ENCODE assay signal across 32 cellular contexts in the genomic region with DNA sequence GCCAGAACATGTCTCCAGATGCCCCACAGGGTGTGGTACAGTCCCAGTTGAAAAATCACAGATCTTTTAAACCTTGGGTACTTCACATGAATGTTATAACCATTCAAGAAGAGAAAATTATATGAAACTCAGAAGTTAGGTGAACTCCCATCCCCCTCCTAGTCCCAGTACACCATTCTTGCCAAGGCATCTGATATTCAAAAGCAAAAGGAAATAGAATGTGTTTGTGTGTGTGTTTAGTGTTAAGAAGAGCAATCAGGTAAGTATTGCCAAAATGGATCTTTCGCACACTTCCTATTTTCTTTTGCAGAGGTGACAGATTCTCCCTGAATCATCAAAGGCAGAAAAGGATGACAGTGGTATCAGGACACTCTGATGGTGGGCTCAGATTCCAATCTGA. TPM values are rescaled to one million over a fixed set of nuclear protein-coding genes. Genes with fewer than 3 reads are reported as not detected.
"Had no signal": no experiment of that assay in that cellular context is flagged by ENCODE, and none has a peak within 500 bp of the region (broad histone marks: within the 10 kb centered on the region; RNA-seq: fewer than 3 reads in every experiment).

No MANE protein-coding gene starts in this region.

- ATAC-seq: naive thymus-derived CD8-positive, alpha-beta T cell; natural killer cell treated with Interleukin-12 subunit alpha and Interleukin-12 subunit beta and Interleukin-15 and Interleukin-18, amount 100 ng/mL, for 72 hours; psoas muscle; right cardiac atrium; sciatic nerve; stimulated activated memory B cell treated with anti-CD40 and anti-IgM and Interleukin-4, amounts not matched to agents 10 μg/mL and 1 μg/mL and 100 μg/mL, for 72 hours; stimulated activated naive CD8-positive, alpha-beta T cell treated with anti-CD3 and anti-CD28 coated beads, Interleukin-15, amount 100 ng/mL, for 72 hours; stimulated activated naive CD8-positive, alpha-beta T cell treated with anti-CD3 and anti-CD28 coated beads, Interleukin-15, Interleukin-2, amounts not matched to agents 100 U/mL and 50 U/mL, for 24 hours; upper lobe of right lung had no signal

- H3K36me3 ChIP-seq: ovary, uterus had no signal

- H3K9me3 ChIP-seq: ovary, psoas muscle, spleen, suprapubic skin, testis, tibial artery, transverse colon, upper lobe of right lung, uterus had no signal

- DNase-seq: naive thymus-derived CD8-positive, alpha-beta T cell; nephron progenitor cell; occipital lobe; ovary; posterior cingulate gyrus; psoas muscle; right cardiac atrium; spleen; stimulated activated CD4-positive, alpha-beta T cell treated with anti-CD3 and anti-CD28 coated beads, Interleukin-12 subunit alpha, Interleukin-12 subunit beta, amount 100 ng/mL, for 4 hours; stimulated activated CD4-positive, alpha-beta T cell treated with anti-CD3 and anti-CD28 coated beads, Interleukin-1b, Interleukin-23, amount 100 ng/mL, for 48 hours; stimulated activated CD4-positive, alpha-beta T cell treated with anti-CD3 and anti-CD28 coated beads, Interleukin-4, amount 100 ng/mL, for 1 hour; stimulated activated CD4-positive, alpha-beta T cell treated with anti-CD3 and anti-CD28 coated beads, Interleukin-4, amount 100 ng/mL, for 4 hours; stimulated activated CD8-positive, alpha-beta memory T cell treated with anti-CD3 and anti-CD28 coated beads, Interleukin-4, amount 100 ng/mL, for 48 hours; stimulated activated naive CD4-positive, alpha-beta T cell; stimulated activated naive CD8-positive, alpha-beta T cell treated with anti-CD3 and anti-CD28 coated beads, Interleukin-15, amount 100 ng/mL, for 72 hours; stimulated activated naive CD8-positive, alpha-beta T cell treated with anti-CD3 and anti-CD28 coated beads, Interleukin-15, Interleukin-2, amounts not matched to agents 100 U/mL and 50 U/mL, for 24 hours; substantia nigra; testis; tibial artery; transverse colon; upper lobe of right lung; uterus had no signal

- H3K4me2 ChIP-seq: smooth muscle cell had no signal

- H3K4me3 ChIP-seq: ovary, psoas muscle, skin epidermis, smooth muscle cell, spleen, suprapubic skin, testis, tibial artery, transverse colon, upper lobe of right lung, uterus had no signal

- H3K4me1 ChIP-seq: parathyroid adenoma, psoas muscle, testis, tibial artery, transverse colon, upper lobe of right lung, uterus had no signal

- H3K9ac ChIP-seq: parathyroid adenoma had no signal

- H3K27ac ChIP-seq: ovary, parathyroid adenoma, psoas muscle, skin epidermis, spleen, suprapubic skin, testis, tibial artery, transverse colon, upper lobe of right lung, uterus had no signal

- H3K79me2 ChIP-seq: parathyroid adenoma had no signal

- H2AFZ ChIP-seq: parathyroid adenoma had no signal

- H3K27me3 ChIP-seq: ovary, spleen, suprapubic skin, testis, tibial artery, transverse colon, upper lobe of right lung, uterus had no signal

RNA-seq across cellular contexts. Expression of gene LMOD3, which starts 44.1 kb away (rescaled TPM):
- total RNA-seq: naive thymus-derived CD8-positive, alpha-beta T cell; natural killer cell treated with Interleukin-12 subunit alpha and Interleukin-12 subunit beta and Interleukin-15 and Interleukin-18, amount 100 ng/mL, for 72 hours; osteoblast; progenitor cell of endocrine pancreas; renal cortical epithelial cell; smooth muscle cell; testis had no signal
- polyA plus RNA-seq: smooth muscle cell had no signal
